12 cellular contexts compared by ENCODE assay signal in genomic region chrX:115592997-115593734, GRCh38. TPM values are rescaled to one million over a fixed set of nuclear protein-coding genes. Genes with fewer than 3 reads are reported as not detected.
DNase-seq lines count a peak whose midpoint lies in the region; ATAC-seq, FAIRE-seq and TF ChIP-seq lines count a peak whose summit lies in the region.
"Had no signal": no experiment of that assay in that cellular context is flagged by ENCODE, and none has a peak within 500 bp of the region (broad histone marks: within the 10 kb centered on the region; RNA-seq: fewer than 3 reads in every experiment).

No MANE protein-coding gene starts in this region.

- no peaks in the 10 kb centered on the region for H3K9me3 ChIP-seq in HUES64 (ENCODE audit: insufficient read depth, low read depth, low read length)
- no peaks in the 10 kb centered on the region for H3K9me3 ChIP-seq in iPS-18a (ENCODE audit: control insufficient read depth, low read depth, low read length)
- H3K9me3 ChIP-seq in suprapubic skin, result no peaks in the 10 kb centered on the region

- H3K27ac ChIP-seq in HUES64 (ENCODE audit: low read depth, low read length), result peak overlapping the region; percentile 54; the same call in 1 of the 2 replicates
- peak overlapping the region; percentile 30 for H3K27ac ChIP-seq in iPS-18a (ENCODE audit: low read length)
- H3K27ac ChIP-seq in suprapubic skin, result peak overlapping the region; percentile 76

- no peak overlapping the region; the same call in 1 of the 2 replicates for H3K9ac ChIP-seq in HUES64 (ENCODE audit: low read depth, low read length)
- H3K9ac ChIP-seq in iPS-18a (ENCODE audit: low read length), result peak overlapping the region; percentile 38

- WGBS in HUES64, result 58% methylated on average over 5 of the region's 8 CpGs
- WGBS in suprapubic skin, result 17% methylated on average over 8 of the region's 8 CpGs

- TF ChIP-seq CTCF in bronchial epithelial cell (IDR thresholded peaks at IDR 0.05; ENCODE audit: insufficient read depth, low read length, severe bottlenecking) (no peak), suprapubic skin (IDR thresholded peaks at IDR 0.05) (no peak)

- TF ChIP-seq POLR2A in suprapubic skin (IDR thresholded peaks at IDR 0.05), result no peak
- no peak for TF ChIP-seq POLR2A in H54 (IDR thresholded peaks at IDR 0.05; ENCODE audit: low read depth, low read length)

- no peaks in the 10 kb centered on the region for H3K27me3 ChIP-seq in HUES64 (ENCODE audit: insufficient read depth, low read length)
- no peaks in the 10 kb centered on the region for H3K27me3 ChIP-seq in bronchial epithelial cell (ENCODE audit: control insufficient read depth, insufficient read depth, low read length)
- H3K27me3 ChIP-seq in iPS-18a (ENCODE audit: control insufficient read depth, insufficient read depth, low read length), result no peaks in the 10 kb centered on the region
- H3K27me3 ChIP-seq in suprapubic skin, result no peaks in the 10 kb centered on the region

- H3K36me3 ChIP-seq in HUES64 (ENCODE audit: insufficient read depth, low read length) (no peaks in the 10 kb centered on the region), bronchial epithelial cell (ENCODE audit: control insufficient read depth, insufficient read depth, low read length) (no peaks in the 10 kb centered on the region), iPS-18a (ENCODE audit: control insufficient read depth, low read depth, low read length) (no peaks in the 10 kb centered on the region), suprapubic skin (no peaks in the 10 kb centered on the region)

- H3K4me3 ChIP-seq in HUES64 (ENCODE audit: low read length) (no peak overlapping the region; the same call in 1 of the 2 replicates), bronchial epithelial cell (ENCODE audit: low read depth, low read length) (peak overlapping the region; percentile 42), iPS-18a (ENCODE audit: low read length) (no peak overlapping the region), suprapubic skin (peak overlapping the region; percentile 38)

- no peak for FAIRE-seq in bronchial epithelial cell (lab: Jason Lieb, UNC)
- no peak for FAIRE-seq in H54 (lab: Jason Lieb, UNC)
- FAIRE-seq: G401.6 had no signal

- peaks cover 43% of the 10 kb centered on the region for H3K4me1 ChIP-seq in HUES64 (ENCODE audit: insufficient read depth, low read length)
- H3K4me1 ChIP-seq in iPS-18a (ENCODE audit: control insufficient read depth, low read depth, low read length), result peaks cover 39% of the 10 kb centered on the region
- H3K4me1 ChIP-seq in suprapubic skin, result peaks cover 11% of the 10 kb centered on the region

- ATAC-seq in GM18520 (IDR thresholded peaks at IDR 0.05; ENCODE audit: unreplicated experiment), result no peak

- intact Hi-C loops in posterior cingulate gyrus (cut with DNase I), result no loop called here

- DNase-seq in bronchial epithelial cell (ENCODE audit: low read depth) (peak; percentile 80), suprapubic skin (ENCODE audit: low spot score in 2 of 2) (no peak), H54 (ENCODE audit: insufficient read length, low spot score) (no peak), COLO668 (lab: John Stamatoyannopoulos, UW; ENCODE audit: unreplicated experiment) (no peak), posterior cingulate gyrus (no peak)
- DNase-seq: activated CD4-positive, alpha-beta T cell treated with anti-CD3 and anti-CD28 coated beads, Interleukin-2, amount 50 U/mL, for 4 hours; amniotic stem cell; NCI-H146 had no signal

- no peak for TF ChIP-seq EP300 in suprapubic skin (IDR thresholded peaks at IDR 0.05)

RNA-seq across cellular contexts. Expression of gene PLS3, which starts 32.2 kb away (rescaled TPM):
- 84.5 TPM for polyA plus RNA-seq in HUES64 (2013, experiment 1 of 2)
- polyA plus RNA-seq in HUES64 (2013, experiment 2 of 2), result 92.4 TPM
- total RNA-seq in bronchial epithelial cell (204 and 241 TPM in 2 replicates), suprapubic skin (100 to 1,000 TPM in 3 of 4 donors, 10 to 100 TPM in 1; 74.7 to 145 (median 136) TPM)

Comparison
In these comparisons a context has a peak if more than half of its experiments do, and no peak if none do; other contexts are left out.
1. H3K4me3 ChIP-seq: peak in bronchial epithelial cell (single experiment) and suprapubic skin (single experiment); none in HUES64 (single experiment) and iPS-18a (single experiment).
2. Peak in every context shown above with its lines, with median percentiles within 50 percentile points of each other: H3K27ac ChIP-seq.